8 cellular contexts compared by ENCODE assay signal in the genomic region with DNA sequence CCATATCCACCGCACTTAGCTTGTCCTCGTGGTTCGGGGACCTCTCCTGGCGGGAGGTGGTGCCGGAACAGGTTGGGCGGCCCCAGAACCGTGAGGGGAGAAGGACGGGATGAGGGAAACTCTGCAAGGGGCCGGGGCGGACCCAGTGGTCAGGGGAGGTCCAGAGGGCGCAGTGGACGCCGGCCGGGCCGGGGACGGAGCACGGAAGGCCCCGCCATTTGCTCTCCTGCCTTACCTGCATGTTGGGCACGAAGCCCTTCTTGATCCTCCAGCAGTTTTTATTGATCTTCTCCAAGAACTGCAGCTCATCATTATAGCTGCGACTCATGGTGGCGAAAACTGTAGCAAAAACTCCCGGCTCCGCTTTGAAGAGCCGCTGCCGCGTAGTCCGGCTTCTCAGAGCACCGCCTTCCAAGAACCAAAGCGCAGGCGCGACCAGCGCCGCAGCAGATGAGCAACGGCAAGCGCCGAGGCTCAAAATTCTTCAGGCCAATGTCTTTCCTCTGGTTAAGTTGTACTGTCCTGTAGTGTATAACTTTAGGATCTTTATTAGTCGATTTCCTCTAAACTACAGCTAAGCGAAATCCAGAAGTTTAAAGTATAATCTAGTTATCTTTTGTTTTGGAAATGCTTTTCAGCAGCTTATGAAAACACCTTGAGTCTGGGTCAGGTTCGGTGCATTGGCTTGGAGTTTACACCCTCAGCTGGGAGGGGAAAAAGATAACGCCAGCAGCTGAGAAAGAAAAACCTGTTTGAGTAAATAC. TPM values are rescaled to one million over a fixed set of nuclear protein-coding genes. Genes with fewer than 3 reads are reported as not detected.
DNase-seq lines count a peak whose midpoint lies in the region; ATAC-seq and TF ChIP-seq lines count a peak whose summit lies in the region.

RTCB (minus strand) TSS at position 419 of the 764 bp plus-strand sequence; CDS start at position 328, 91 bp downstream.

- H3K9ac ChIP-seq in iPS-18a (ENCODE audit: low read length) = peak within 1 kb of the TSS; percentile 84

- H3K4me3 ChIP-seq in WI38 (ENCODE audit: low read depth, low read length) = peak within 1 kb of the TSS; percentile 74
- peak within 1 kb of the TSS; percentile 96 to 99 (median 97) for H3K4me3 ChIP-seq in breast epithelium
- H3K4me3 ChIP-seq in iPS-18a (ENCODE audit: low read length) = peak within 1 kb of the TSS; percentile 94
- peak within 1 kb of the TSS; percentile 97 for H3K4me3 ChIP-seq in skeletal muscle cell (ENCODE audit: low read depth, low read length)

- DNase-seq in NCI-H2227 (lab: John Stamatoyannopoulos, UW; ENCODE audit: unreplicated experiment) (peak; percentile 90), breast epithelium (ENCODE audit: low spot score in 2 of 2) (peak; percentile 77 to 89), skeletal muscle cell (ENCODE audit: low read depth) (peak; percentile 86)

- H3K36me3 ChIP-seq in breast epithelium (peaks cover 8% of the 10 kb centered on the region), iPS-18a (ENCODE audit: control insufficient read depth, low read depth, low read length) (peaks cover 20% of the 10 kb centered on the region)

- peak within 1 kb of the TSS; percentile 83 to 86 for H3K27ac ChIP-seq in breast epithelium
- H3K27ac ChIP-seq in iPS-18a (ENCODE audit: low read length) = peak within 1 kb of the TSS; percentile 44

- peak; percentile 51 for ATAC-seq in HG02938 (IDR thresholded peaks at IDR 0.05; ENCODE audit: unreplicated experiment)
- no peak for ATAC-seq in GM21526 (IDR thresholded peaks at IDR 0.05; ENCODE audit: low FRiP score, unreplicated experiment)

- TF ChIP-seq POLR2A in GM10847 (IDR thresholded peaks at IDR 0.05; ENCODE audit: extremely low read depth, insufficient read length) (peak; percentile 46), breast epithelium (IDR thresholded peaks at IDR 0.05) (peak; percentile 23)

- TF ChIP-seq CTCF in WI38 (IDR thresholded peaks at IDR 0.05; ENCODE audit: low read depth, low read length) (no peak), breast epithelium (IDR thresholded peaks at IDR 0.05) (no peak)

- H3K4me1 ChIP-seq in breast epithelium (peaks cover 5 to 6% of the 10 kb centered on the region in 2 donors), iPS-18a (ENCODE audit: control insufficient read depth, low read depth, low read length) (peaks cover 3% of the 10 kb centered on the region)

- H3K9me3 ChIP-seq in breast epithelium (no peaks in the 10 kb centered on the region), iPS-18a (ENCODE audit: control insufficient read depth, low read depth, low read length) (no peaks in the 10 kb centered on the region)

- no peaks in the 10 kb centered on the region for H3K27me3 ChIP-seq in breast epithelium
- no peaks in the 10 kb centered on the region for H3K27me3 ChIP-seq in iPS-18a (ENCODE audit: control insufficient read depth, insufficient read depth, low read length)

- intact Hi-C loops in breast epithelium (cut with DNase I; ENCODE audit: low total_unique reads) = no loop called here

RNA-seq across cellular contexts. Expression of gene RTCB, which starts in this region (rescaled TPM):
- 10 to 100 TPM; 75.4 to 84.6 (median 76.6) TPM for total RNA-seq in breast epithelium
